ENCODE assay signal across 1 cellular context in the genomic region with DNA sequence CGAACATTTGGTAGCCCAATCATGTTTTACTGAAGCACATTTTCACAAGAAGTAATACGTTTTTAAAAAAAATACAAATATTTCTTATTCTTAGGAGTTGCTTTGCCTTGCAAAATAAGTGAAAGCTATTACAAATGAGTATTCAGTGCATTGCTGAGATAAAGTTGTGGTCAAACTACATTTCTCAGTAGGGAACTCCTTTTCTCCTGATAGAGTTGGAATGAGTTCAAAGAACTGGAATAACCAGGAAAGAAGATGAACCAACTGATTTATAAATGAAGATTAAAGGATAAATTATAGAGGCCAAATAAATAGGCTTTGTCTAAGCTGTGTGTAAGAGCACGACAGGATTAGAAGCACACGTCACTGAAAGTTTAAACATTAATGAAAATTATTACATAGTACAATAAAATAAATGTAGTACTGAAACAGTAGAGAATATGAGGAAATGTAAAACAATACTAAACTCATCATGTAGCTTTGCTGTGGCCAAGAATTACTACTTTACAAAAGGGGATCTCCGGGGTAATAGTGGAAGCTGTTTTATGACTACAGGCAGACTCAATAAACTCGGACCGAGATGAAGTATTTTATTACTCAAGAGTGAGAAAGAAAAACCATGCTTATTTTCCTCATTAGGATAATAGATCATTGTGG.
TF ChIP-seq lines count a peak whose summit lies in the region.

No MANE protein-coding gene starts in this region.

TF ChIP-seq in SK-N-SH, 30 proteins besides CTCF, POLR2A, EP300 and RAD21 (continued from another document):
- TF ChIP-seq, protein P1, sequence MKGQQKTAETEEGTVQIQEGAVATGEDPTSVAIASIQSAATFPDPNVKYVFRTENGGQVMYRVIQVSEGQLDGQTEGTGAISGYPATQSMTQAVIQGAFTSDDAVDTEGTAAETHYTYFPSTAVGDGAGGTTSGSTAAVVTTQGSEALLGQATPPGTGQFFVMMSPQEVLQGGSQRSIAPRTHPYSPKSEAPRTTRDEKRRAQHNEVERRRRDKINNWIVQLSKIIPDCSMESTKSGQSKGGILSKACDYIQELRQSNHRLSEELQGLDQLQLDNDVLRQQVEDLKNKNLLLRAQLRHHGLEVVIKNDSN (IDR thresholded peaks at IDR 0.05; ENCODE audit: borderline replicate concordance, low read depth), result no peak
- TF ChIP-seq SIN3A (IDR thresholded peaks at IDR 0.05; ENCODE audit: borderline replicate concordance, low read depth, low read length), result no peak
- no peak for TF ChIP-seq FOSL2 (IDR thresholded peaks at IDR 0.05; ENCODE audit: borderline replicate concordance, low read depth)
- TF ChIP-seq TAF1 (IDR thresholded peaks at IDR 0.05; ENCODE audit: borderline replicate concordance, low read depth, low read length), result no peak
